13 cellular contexts compared by ENCODE assay signal in the genomic region with DNA sequence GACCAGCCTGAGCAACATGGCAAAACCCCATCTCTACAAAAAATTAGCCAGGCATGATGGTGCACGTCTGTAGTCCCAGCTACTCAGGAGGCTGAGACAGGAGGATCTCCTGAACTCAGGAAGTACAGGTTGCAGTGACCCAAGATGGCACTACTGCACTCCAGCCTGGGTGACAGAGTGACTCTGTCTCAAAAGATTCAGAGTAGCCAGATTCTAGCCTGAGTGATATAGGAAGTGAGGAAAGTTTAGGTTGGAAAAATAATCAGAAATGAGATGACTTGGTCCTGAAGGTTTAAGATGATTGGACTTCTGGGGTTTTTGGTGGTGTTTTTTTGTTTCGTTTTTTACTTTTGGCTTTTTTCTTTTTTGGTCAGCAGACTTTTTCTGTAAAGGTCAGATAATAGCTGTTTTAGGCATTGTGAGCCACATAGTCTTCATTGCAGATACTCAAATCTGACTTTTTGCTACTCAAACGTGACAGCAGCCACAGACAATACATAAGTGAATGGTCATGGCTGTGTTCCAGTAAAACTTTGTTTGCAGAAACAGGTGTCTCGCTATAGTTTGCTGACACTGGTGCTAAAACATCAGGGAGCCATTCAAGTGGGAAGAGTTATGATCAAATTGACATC.
DNase-seq lines count a peak whose midpoint lies in the region; ATAC-seq and TF ChIP-seq lines count a peak whose summit lies in the region.
"Had no signal": no experiment of that assay in that cellular context is flagged by ENCODE, and none has a peak within 500 bp of the region (broad histone marks: within the 10 kb centered on the region; RNA-seq: fewer than 3 reads in every experiment).

No MANE protein-coding gene starts in this region.

- no peaks in the 10 kb centered on the region for H3K9me3 Mint-ChIP-seq in activated naive CD4-positive, alpha-beta T cell treated with anti-CD3 and anti-CD28 coated beads for 36 hours

- no peak overlapping the region for H3K27ac ChIP-seq in RWPE1

- no peaks in the 10 kb centered on the region for H3K27me3 Mint-ChIP-seq in activated naive CD4-positive, alpha-beta T cell treated with anti-CD3 and anti-CD28 coated beads for 36 hours (ENCODE audit: low read depth)

- TF ChIP-seq CTCF in RWPE1 (conservative IDR thresholded peaks at IDR 0.05; ENCODE audit: low read depth) = no peak

- POLR2A ChIA-PET in RWPE1 (lab: Yijun Ruan, JAX; ENCODE audit: low non-redundant PET) = no interaction called here

- H3K4me3 Mint-ChIP-seq in activated naive CD4-positive, alpha-beta T cell treated with anti-CD3 and anti-CD28 coated beads for 36 hours = no peak overlapping the region

- H3K27ac Mint-ChIP-seq in activated naive CD4-positive, alpha-beta T cell treated with anti-CD3 and anti-CD28 coated beads for 36 hours = peak overlapping the region; percentile 21

- peaks cover 15% of the 10 kb centered on the region for H3K36me3 Mint-ChIP-seq in activated naive CD4-positive, alpha-beta T cell treated with anti-CD3 and anti-CD28 coated beads for 36 hours (ENCODE audit: low read depth)

- no peak for DNase-seq in activated naive CD4-positive, alpha-beta T cell treated with anti-CD3 and anti-CD28 coated beads for 36 hours
- no peak for DNase-seq in activated naive CD4-positive, alpha-beta T cell (lab: John Stamatoyannopoulos, UW)
- DNase-seq in A172 (ENCODE audit: low spot score) (no peak), RWPE1 (ENCODE audit: low spot score) (no peak)
- DNase-seq: DMS153; effector memory CD4-positive, alpha-beta T cell; foreskin melanocyte; MV-4-11; NCI-H526 had no signal

- ATAC-seq in GM21723 (IDR thresholded peaks at IDR 0.05; ENCODE audit: unreplicated experiment) (peak; percentile 68), HG03439 (IDR thresholded peaks at IDR 0.05; ENCODE audit: unreplicated experiment) (peak; percentile 70), GM19467 (IDR thresholded peaks at IDR 0.05; ENCODE audit: unreplicated experiment) (no peak), GM21737 (IDR thresholded peaks at IDR 0.05; ENCODE audit: unreplicated experiment) (no peak)

- H3K4me1 Mint-ChIP-seq in activated naive CD4-positive, alpha-beta T cell treated with anti-CD3 and anti-CD28 coated beads for 36 hours (ENCODE audit: low read depth) = peaks cover 10% of the 10 kb centered on the region

- CTCF ChIA-PET in activated naive CD4-positive, alpha-beta T cell treated with anti-CD3 and anti-CD28 coated beads for 36 hours (lab: Charles Lee) = interaction anchor here (1.0 kb wide), 1 partner anchor 72 kb away, joined by 3 read pairs; no protein-coding TSS in a partner anchor
- CTCF ChIA-PET in RWPE1 (lab: Yijun Ruan, JAX) = no interaction called here

- intact Hi-C loops in activated naive CD4-positive, alpha-beta T cell treated with anti-CD3 and anti-CD28 coated beads for 36 hours (cut with micrococcal nuclease) = loop anchor here (2.0 kb wide), 1 partner anchor 17 kb away; no protein-coding TSS in a partner anchor

Comparison
In these comparisons a context has a peak if more than half of its experiments do, and no peak if none do; other contexts are left out.
1. ATAC-seq: peak in GM21723 (single experiment) and HG03439 (single experiment); none in GM19467 (single experiment) and GM21737 (single experiment).